ENCODE assay signal across 8 cellular contexts in the genomic region with DNA sequence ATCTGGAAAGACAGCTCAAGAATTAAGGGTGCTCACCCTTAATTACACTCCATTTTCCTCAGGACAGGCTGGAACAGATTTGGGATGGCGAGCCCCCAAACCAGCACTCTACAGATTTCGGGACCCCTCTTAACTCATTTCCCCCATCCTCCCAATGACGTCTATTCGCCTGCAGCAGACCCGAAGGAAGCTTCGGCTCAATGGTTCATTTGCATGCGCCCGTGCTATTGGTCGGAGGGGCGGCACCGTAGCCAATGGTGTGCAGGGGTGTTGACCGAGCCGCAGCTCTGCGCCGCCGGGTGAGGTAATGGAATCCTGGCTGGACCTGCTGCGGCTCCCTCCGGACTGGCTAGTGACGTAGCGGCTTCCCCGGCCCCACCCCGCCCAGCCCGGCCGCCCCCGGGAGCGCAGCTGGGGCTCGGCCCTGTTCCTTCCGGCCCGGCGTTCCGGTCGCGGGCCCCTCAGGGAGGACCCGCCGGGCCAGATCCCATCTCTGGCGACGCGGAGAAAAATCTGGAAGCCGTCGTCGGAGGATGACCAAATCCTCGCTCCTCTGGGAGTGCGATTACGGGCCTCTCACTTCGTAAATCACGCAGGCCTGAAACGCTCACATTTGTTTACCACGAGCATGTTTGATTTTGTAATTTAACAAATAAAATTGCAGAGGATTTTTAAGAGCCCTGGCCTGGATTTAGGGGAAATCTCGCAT. TPM values are rescaled to one million over a fixed set of nuclear protein-coding genes. Genes with fewer than 3 reads are reported as not detected.
A peak's percentile ranks its signal among the peaks of the same experiment; 100 is the strongest.
DNase-seq lines count a peak whose midpoint lies in the region; ATAC-seq and TF ChIP-seq lines count a peak whose summit lies in the region.

No MANE protein-coding gene starts in this region.

- peak overlapping the region; percentile 77 for H3K4me3 Mint-ChIP-seq in activated T-cell treated with anti-CD3 and anti-CD28 coated beads, Interleukin-2, amount 50 U/mL, for 4 hours

- H3K36me3 Mint-ChIP-seq in activated T-cell treated with anti-CD3 and anti-CD28 coated beads, Interleukin-2, amount 50 U/mL, for 4 hours (ENCODE audit: insufficient read depth): no peaks in the 10 kb centered on the region

- peaks cover 20% of the 10 kb centered on the region; the same call in 1 of the 2 replicates for H3F3A ChIP-seq in PC-9 (ENCODE audit: insufficient read depth, low read depth)

- peaks cover 38% of the 10 kb centered on the region for H3K4me1 Mint-ChIP-seq in activated T-cell treated with anti-CD3 and anti-CD28 coated beads, Interleukin-2, amount 50 U/mL, for 4 hours (ENCODE audit: low read depth)

- H3K9me2 ChIP-seq in PC-9 (ENCODE audit: insufficient read depth): no peaks in the 10 kb centered on the region

- H3K27me3 Mint-ChIP-seq in activated T-cell treated with anti-CD3 and anti-CD28 coated beads, Interleukin-2, amount 50 U/mL, for 4 hours (ENCODE audit: low read depth): no peaks in the 10 kb centered on the region

- H3K9me3 ChIP-seq in PC-9 (ENCODE audit: insufficient read depth, low read depth): no peaks in the 10 kb centered on the region
- H3K9me3 ChIP-seq in esophagus (ENCODE audit: control insufficient read depth in 2 of 2, insufficient read depth in 1 of 2, low read depth in 1 of 2, low read length in 1 of 2): no peaks in the 10 kb centered on the region

- no peaks in the 10 kb centered on the region for H3K9me3 Mint-ChIP-seq in activated T-cell treated with anti-CD3 and anti-CD28 coated beads, Interleukin-2, amount 50 U/mL, for 4 hours

- no peaks in the 10 kb centered on the region for H4K20me1 ChIP-seq in PC-9 (ENCODE audit: insufficient read depth)

- H3K27me3 ChIP-seq in PC-9 (ENCODE audit: insufficient read depth, low read depth) (no peaks in the 10 kb centered on the region; the same call in 1 of the 2 replicates), esophagus (ENCODE audit: control insufficient read depth in 1 of 2, insufficient read depth in 2 of 2, low read length in 2 of 2) (no peaks in the 10 kb centered on the region)

- H2AFZ ChIP-seq in PC-9: peak overlapping the region; percentile 68

- peak overlapping the region; percentile 46 for H3K4me3 ChIP-seq in Jurkat, Clone E6-1 (ENCODE audit: low read length)
- H3K4me3 ChIP-seq in PC-9: peak overlapping the region; percentile 53; the same call in 1 of the 2 replicates
- H3K4me3 ChIP-seq in esophagus (ENCODE audit: low read depth in 1 of 2, low read length in 2 of 2): peak overlapping the region; percentile 26 to 29

- peak; percentile 87 for ATAC-seq in GM21717 (IDR thresholded peaks at IDR 0.05; ENCODE audit: unreplicated experiment)
- ATAC-seq in activated T-cell treated with anti-CD3 and anti-CD28 coated beads, Interleukin-2, amount 50 U/mL, for 4 hours: peak; percentile 93 to 95

- BruUV-seq in PC-9 (replicated peaks; lab: Mats Ljungman, UMichigan): no TSS peak

- H3K36me3 ChIP-seq in PC-9 (ENCODE audit: low read depth) (no peaks in the 10 kb centered on the region), esophagus (ENCODE audit: control insufficient read depth in 2 of 2, insufficient read depth in 2 of 2, low read length in 1 of 2) (no peaks in the 10 kb centered on the region)

- WGBS in esophagus, 2 donors: 1 to 2% methylated on average over 44 to 49 of the region's 49 CpGs

- CTCF ChIA-PET in PC-9 (lab: Charles Lee): interaction anchor here (0.8 to 1.4 kb wide), 6 partner anchors 11 to 87 kb away, joined by 3 to 17 read pairs (median 4); a partner anchor contains a TSS

- H3K27ac ChIP-seq in PC-9 (no peak overlapping the region), esophagus (ENCODE audit: low read depth in 2 of 2, low read length in 1 of 2) (peak overlapping the region; percentile 79 to 86)

- POLR2A ChIA-PET in PC-9 (lab: Charles Lee; ENCODE audit: unreplicated experiment): interaction anchor here (0.6 to 1.9 kb wide), 6 partner anchors 18 to 872 kb away, joined by 3 to 38 read pairs (median 4); a partner anchor contains a TSS

- H3K4me2 ChIP-seq in PC-9: peak overlapping the region; percentile 77

- intact Hi-C loops in PC-9 (cut with micrococcal nuclease; ENCODE audit: unreplicated experiment): no loop called here

- H3K4me1 ChIP-seq in PC-9 (replicated peaks; ENCODE audit: insufficient read depth) (peaks cover 25% of the 10 kb centered on the region), esophagus (ENCODE audit: control insufficient read depth in 2 of 2, insufficient read depth in 2 of 2, low read length in 1 of 2) (peaks cover 5 to 7% of the 10 kb centered on the region in 2 donors)

- no peaks in the 10 kb centered on the region for H3K79me2 ChIP-seq in PC-9 (ENCODE audit: low read depth)

- no peak for TF ChIP-seq CTCF in PC-9 (conservative IDR thresholded peaks at IDR 0.05)

- peak; percentile 99 for DNase-seq in DMS53 (lab: John Stamatoyannopoulos, UW)
- peak; percentile 85 for DNase-seq in Jurkat, Clone E6-1 (ENCODE audit: low read depth, low spot score)
- DNase-seq in PC-9: peak; percentile 89 to 93
- peak; percentile 81 for DNase-seq in activated T-cell treated with anti-CD3 and anti-CD28 coated beads, Interleukin-2, amount 50 U/mL, for 4 hours
- peak; percentile 95 for DNase-seq in myocyte (ENCODE audit: low read depth)
- DNase-seq in stimulated activated CD8-positive, alpha-beta memory T cell treated with anti-CD3 and anti-CD28 coated beads, Interleukin-7, amount 100 ng/mL, for 48 hours (ENCODE audit: extremely low read depth in 1 of 2, low read depth in 1 of 2): peak; percentile 88 to 94

RNA-seq across cellular contexts. Expression of a gene that starts 18.3 kb away (rescaled TPM):
- polyA plus RNA-seq in Jurkat, Clone E6-1 (2012; ENCODE audit: insufficient read depth, insufficient read length): 16.1 TPM
- total RNA-seq in PC-9 (2021): 6.5 and 13.4 TPM in 2 replicates
- 10 to 100 TPM; 26.0 to 34.5 (median 31.3) TPM for total RNA-seq in activated T-cell treated with anti-CD3 and anti-CD28 coated beads, Interleukin-2, amount 50 U/mL, for 4 hours
- 10 to 100 TPM in 1 of 2 donors, 1 to 10 TPM in 1; 6.3 to 10.6 TPM for polyA plus RNA-seq in esophagus
- 3.4 and 5.5 TPM in 2 replicates for total RNA-seq in myocyte
- 2.7 TPM for polyA plus RNA-seq in myocyte (2012)

RNA-seq across cellular contexts. Expression of a gene that starts 26.2 kb away (rescaled TPM):
- 18.4 TPM for polyA plus RNA-seq in Jurkat, Clone E6-1 (2012; ENCODE audit: insufficient read depth, insufficient read length)
- 0.50 TPM in 1 of 2 replicates, not detected in the other for total RNA-seq in PC-9 (2021)
- 10 to 100 TPM; 13.5 to 16.5 (median 15.3) TPM for total RNA-seq in activated T-cell treated with anti-CD3 and anti-CD28 coated beads, Interleukin-2, amount 50 U/mL, for 4 hours
- polyA plus RNA-seq in esophagus: 1 to 10 TPM; 6.1 to 7.4 TPM
- total RNA-seq in myocyte: 64.9 and 96.8 TPM in 2 replicates
- polyA plus RNA-seq in myocyte (2012): 247 TPM

RNA-seq across cellular contexts. Expression of a gene that starts 36.8 kb away (rescaled TPM):
- 46.5 TPM for polyA plus RNA-seq in Jurkat, Clone E6-1 (2012; ENCODE audit: insufficient read depth, insufficient read length)
- total RNA-seq in PC-9 (2021) (44.6 and 59.0 TPM in 2 replicates), myocyte (93.8 and 105 TPM in 2 replicates)
- total RNA-seq in activated T-cell treated with anti-CD3 and anti-CD28 coated beads, Interleukin-2, amount 50 U/mL, for 4 hours: 10 to 100 TPM; 59.6 to 69.7 (median 62.0) TPM
- 10 to 100 TPM; 16.3 to 43.0 TPM for polyA plus RNA-seq in esophagus
- 152 TPM for polyA plus RNA-seq in myocyte (2012)

RNA-seq across cellular contexts. Expression of a gene that starts 46.6 kb away (rescaled TPM):
- polyA plus RNA-seq in Jurkat, Clone E6-1 (2012; ENCODE audit: insufficient read depth, insufficient read length): not detected
- total RNA-seq in PC-9 (2021) (0.28 TPM in 1 of 2 replicates, not detected in the other), myocyte (not detected in 2 replicates)
- total RNA-seq in activated T-cell treated with anti-CD3 and anti-CD28 coated beads, Interleukin-2, amount 50 U/mL, for 4 hours: not detected
- polyA plus RNA-seq in esophagus: under 1 TPM; 0.18 to 0.22 TPM
- polyA plus RNA-seq in myocyte (2012): 0.11 TPM
